1 cellular context compared by ENCODE assay signal in the genomic region with DNA sequence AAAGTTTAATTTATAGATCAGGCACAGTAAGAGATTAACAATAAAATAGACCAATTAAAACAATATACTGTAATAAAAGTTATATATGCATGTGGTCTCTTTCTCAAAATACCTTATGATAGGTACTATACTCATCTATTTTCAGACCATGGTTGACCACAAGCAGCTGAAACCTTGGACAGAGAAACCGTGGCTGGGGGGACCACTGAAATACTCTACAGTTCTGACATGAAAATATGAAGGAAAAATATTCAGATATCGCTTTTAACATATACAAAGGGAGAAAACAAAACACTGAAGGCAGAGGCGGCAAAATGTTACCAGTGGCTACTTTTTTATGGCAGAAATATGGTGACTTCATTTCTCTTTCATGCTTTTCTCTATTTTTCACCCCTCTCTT.
TF ChIP-seq lines count a peak whose summit lies in the region.

No MANE protein-coding gene starts in this region.

TF ChIP-seq in IMR-90, 13 proteins besides CTCF, POLR2A, EP300 and RAD21:
- TF ChIP-seq USF2 (IDR thresholded peaks at IDR 0.05; ENCODE audit: low read depth, low read length) = no peak
- TF ChIP-seq SMC3 (IDR thresholded peaks at IDR 0.05; ENCODE audit: low read depth, low read length) = no peak
- no peak for TF ChIP-seq RFX5 (IDR thresholded peaks at IDR 0.05; ENCODE audit: low read depth, low read length)
- TF ChIP-seq FOS (IDR thresholded peaks at IDR 0.05; ENCODE audit: low read depth, low read length) = no peak
- no peak for TF ChIP-seq CEBPB (IDR thresholded peaks at IDR 0.05; ENCODE audit: low read depth, low read length)
- no peak for TF ChIP-seq MAFK (IDR thresholded peaks at IDR 0.05; ENCODE audit: low read depth, low read length)
- TF ChIP-seq RCOR1 (IDR thresholded peaks at IDR 0.05; ENCODE audit: insufficient replicate concordance, low read length) = no peak
- no peak for TF ChIP-seq CHD1 (IDR thresholded peaks at IDR 0.05; ENCODE audit: low read depth, low read length)
- TF ChIP-seq MAZ (IDR thresholded peaks at IDR 0.05; ENCODE audit: borderline replicate concordance, low read depth, low read length) = no peak
- TF ChIP-seq, protein P1, sequence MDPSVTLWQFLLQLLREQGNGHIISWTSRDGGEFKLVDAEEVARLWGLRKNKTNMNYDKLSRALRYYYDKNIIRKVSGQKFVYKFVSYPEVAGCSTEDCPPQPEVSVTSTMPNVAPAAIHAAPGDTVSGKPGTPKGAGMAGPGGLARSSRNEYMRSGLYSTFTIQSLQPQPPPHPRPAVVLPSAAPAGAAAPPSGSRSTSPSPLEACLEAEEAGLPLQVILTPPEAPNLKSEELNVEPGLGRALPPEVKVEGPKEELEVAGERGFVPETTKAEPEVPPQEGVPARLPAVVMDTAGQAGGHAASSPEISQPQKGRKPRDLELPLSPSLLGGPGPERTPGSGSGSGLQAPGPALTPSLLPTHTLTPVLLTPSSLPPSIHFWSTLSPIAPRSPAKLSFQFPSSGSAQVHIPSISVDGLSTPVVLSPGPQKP (IDR thresholded peaks at IDR 0.05; ENCODE audit: borderline replicate concordance, low read depth, low read length) = no peak
- no peak for TF ChIP-seq MXI1 (IDR thresholded peaks at IDR 0.05; ENCODE audit: borderline replicate concordance, low read depth, low read length)
- no peak for TF ChIP-seq NFE2L2 (IDR thresholded peaks at IDR 0.05; ENCODE audit: low read depth, low read length)
- no peak for TF ChIP-seq BHLHE40 (IDR thresholded peaks at IDR 0.05; ENCODE audit: low read depth, low read length)
